Comparison of ENCODE assay signal across 8 cellular contexts in the genomic region with DNA sequence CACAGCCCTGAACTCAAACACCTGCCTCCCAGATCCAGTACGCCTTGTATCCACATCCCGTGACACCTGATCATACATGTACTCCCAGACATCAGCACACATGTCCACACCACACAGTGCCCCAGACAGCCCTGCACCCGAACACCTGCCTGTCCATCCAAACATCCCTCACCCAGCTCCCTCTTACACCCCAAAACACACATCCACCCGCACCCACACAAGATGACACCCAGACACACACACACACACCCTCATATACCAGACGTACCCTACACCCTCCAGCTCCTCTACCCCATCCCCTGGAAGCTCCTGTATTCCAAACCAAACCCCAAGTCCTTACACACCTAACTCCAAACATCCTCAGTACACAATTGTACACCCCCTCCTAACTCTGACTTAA. TPM values are rescaled to one million over a fixed set of nuclear protein-coding genes. Genes with fewer than 3 reads are reported as not detected.
DNase-seq lines count a peak whose midpoint lies in the region; ATAC-seq and TF ChIP-seq lines count a peak whose summit lies in the region.

No MANE protein-coding gene starts in this region.

- H3K36me3 Mint-ChIP-seq in activated naive CD4-positive, alpha-beta T cell treated with anti-CD3 and anti-CD28 coated beads, Interleukin-2, amount 50 U/mL, for 24 hours, result no peaks in the 10 kb centered on the region
- no peaks in the 10 kb centered on the region for H3K36me3 Mint-ChIP-seq in central memory CD8-positive, alpha-beta T cell (ENCODE audit: insufficient read depth)

- H3K4me1 ChIP-seq in mucosa of descending colon (ENCODE audit: low read depth) (peaks cover 15% of the 10 kb centered on the region), upper lobe of right lung (peaks cover 25% of the 10 kb centered on the region)

- H3K4me1 Mint-ChIP-seq in activated naive CD4-positive, alpha-beta T cell treated with anti-CD3 and anti-CD28 coated beads, Interleukin-2, amount 50 U/mL, for 24 hours, result peaks cover 29% of the 10 kb centered on the region
- H3K4me1 Mint-ChIP-seq in central memory CD8-positive, alpha-beta T cell, result peaks cover 27% of the 10 kb centered on the region

- H3K4me3 Mint-ChIP-seq in activated naive CD4-positive, alpha-beta T cell treated with anti-CD3 and anti-CD28 coated beads, Interleukin-2, amount 50 U/mL, for 24 hours, result peak overlapping the region; percentile 71
- peak overlapping the region; percentile 25 for H3K4me3 Mint-ChIP-seq in central memory CD8-positive, alpha-beta T cell

- no peaks in the 10 kb centered on the region for H3K9me3 Mint-ChIP-seq in activated naive CD4-positive, alpha-beta T cell treated with anti-CD3 and anti-CD28 coated beads, Interleukin-2, amount 50 U/mL, for 24 hours
- H3K9me3 Mint-ChIP-seq in central memory CD8-positive, alpha-beta T cell, result no peaks in the 10 kb centered on the region

- TF ChIP-seq CTCF in mucosa of descending colon (IDR thresholded peaks at IDR 0.05), result no peak
- no peak for TF ChIP-seq CTCF in upper lobe of right lung (IDR thresholded peaks at IDR 0.05)

- ATAC-seq in central memory CD8-positive, alpha-beta T cell (replicated peaks; ENCODE audit: extremely low read depth, poor library complexity, severe bottlenecking), result no peak
- ATAC-seq in mucosa of descending colon (no peak), upper lobe of right lung (no peak), HG03460 (IDR thresholded peaks at IDR 0.05; ENCODE audit: unreplicated experiment) (no peak)

- H3K36me3 ChIP-seq in mucosa of descending colon (ENCODE audit: low read depth) (peaks cover 3% of the 10 kb centered on the region), upper lobe of right lung (peaks cover 17% of the 10 kb centered on the region)

- intact Hi-C loops in mucosa of descending colon (cut with DNase I, micrococcal nuclease), result no loop called here
- intact Hi-C loops in upper lobe of right lung (cut with DNase I), result no loop called here

- DNase-seq in activated naive CD4-positive, alpha-beta T cell treated with Interleukin-2 at 50 U/mL for 16 hours, result no peak
- DNase-seq in central memory CD8-positive, alpha-beta T cell (ENCODE audit: low spot score in 2 of 2), result no peak
- DNase-seq in mucosa of descending colon, result no peak
- DNase-seq in upper lobe of right lung, result no peak
- DNase-seq in cerebellar cortex (ENCODE audit: low spot score), result no peak
- DNase-seq in GM03348 (ENCODE audit: low spot score), result no peak

- no peaks in the 10 kb centered on the region for H3K27me3 Mint-ChIP-seq in activated naive CD4-positive, alpha-beta T cell treated with anti-CD3 and anti-CD28 coated beads, Interleukin-2, amount 50 U/mL, for 24 hours
- no peaks in the 10 kb centered on the region for H3K27me3 Mint-ChIP-seq in central memory CD8-positive, alpha-beta T cell

- H3K27ac Mint-ChIP-seq in activated naive CD4-positive, alpha-beta T cell treated with anti-CD3 and anti-CD28 coated beads, Interleukin-2, amount 50 U/mL, for 24 hours, result no peak overlapping the region
- H3K27ac Mint-ChIP-seq in central memory CD8-positive, alpha-beta T cell (ENCODE audit: low read depth), result no peak overlapping the region

- no peaks in the 10 kb centered on the region for H3K9me3 ChIP-seq in mucosa of descending colon
- H3K9me3 ChIP-seq in upper lobe of right lung, result no peaks in the 10 kb centered on the region

- H3K4me3 ChIP-seq in mucosa of descending colon, result peak overlapping the region; percentile 34
- H3K4me3 ChIP-seq in upper lobe of right lung, result peak overlapping the region; percentile 71

- H3K27me3 ChIP-seq in upper lobe of right lung, result no peaks in the 10 kb centered on the region

- peak overlapping the region; percentile 65 for H3K27ac ChIP-seq in upper lobe of right lung

RNA-seq across cellular contexts. Expression of a gene that starts 0.7 kb away (rescaled TPM):
- 10 to 100 TPM in 2 of 3 donors, 1 to 10 TPM in 1; 5.7 to 35.8 (median 10.1) TPM for total RNA-seq in mucosa of descending colon
- 35.7 TPM for total RNA-seq in upper lobe of right lung

RNA-seq across cellular contexts. Expression of a gene that starts 19.3 kb away (rescaled TPM):
- total RNA-seq in mucosa of descending colon, result 10 to 100 TPM; 23.3 to 33.0 (median 28.6) TPM
- total RNA-seq in upper lobe of right lung, result 17.2 TPM

RNA-seq across cellular contexts. Expression of a gene that starts 23.3 kb away (rescaled TPM):
- total RNA-seq in mucosa of descending colon, result 10 to 100 TPM; 63.0 to 66.1 (median 63.2) TPM
- 55.8 TPM for total RNA-seq in upper lobe of right lung

RNA-seq across cellular contexts. Expression of a gene that starts 23.9 kb away (rescaled TPM):
- total RNA-seq in mucosa of descending colon (100 to 1,000 TPM; 154 to 219 (median 212) TPM), upper lobe of right lung (148 TPM)

RNA-seq across cellular contexts. Expression of a gene that starts 37.5 kb away (rescaled TPM):
- total RNA-seq in mucosa of descending colon (10 to 100 TPM; 14.3 to 23.7 (median 15.6) TPM), upper lobe of right lung (23.7 TPM)
